In genomic region chr10:114749014-114749413, GRCh38 we compare ENCODE assay signal across 20 cellular contexts.
DNase-seq lines count a peak whose midpoint lies in the region; ATAC-seq and TF ChIP-seq lines count a peak whose summit lies in the region.
"Had no signal": no experiment of that assay in that cellular context is flagged by ENCODE, and none has a peak within 500 bp of the region (broad histone marks: within the 10 kb centered on the region; RNA-seq: fewer than 3 reads in every experiment).

No MANE protein-coding gene starts in this region.

- ATAC-seq in IMR-90 (ENCODE audit: low read depth) (no peak), left ventricle myocardium superior (peak; percentile 76)
- ATAC-seq: activated T-helper 17 cell treated with anti-CD3 and anti-CD28 coated beads, Interleukin-2, amount 50 U/mL, for 72 hours; T-helper 17 cell had no signal

- no peaks in the 10 kb centered on the region for H3K9me3 Mint-ChIP-seq in activated CD4-positive, alpha-beta memory T cell treated with anti-CD3 and anti-CD28 coated beads, Interleukin-2, amount 10 ng/mL, durations not matched to agents 7 days and 5 days
- no peaks in the 10 kb centered on the region for H3K9me3 Mint-ChIP-seq in CD8-positive, alpha-beta memory T cell
- H3K9me3 Mint-ChIP-seq: activated T-helper 17 cell treated with anti-CD3 and anti-CD28 coated beads, Interleukin-2, amount 50 U/mL, for 72 hours had no signal

- H2AFZ ChIP-seq in IMR-90 (replicated peaks; ENCODE audit: low read length, poor library complexity) = no peak overlapping the region

- H3K56ac ChIP-seq in IMR-90 (ENCODE audit: extremely low read depth, insufficient read depth, low read length) = no peak overlapping the region

- no peaks in the 10 kb centered on the region for H3K27me3 ChIP-seq in IMR-90 (ENCODE audit: control insufficient read depth, insufficient read depth, low read length)
- no peaks in the 10 kb centered on the region for H3K27me3 ChIP-seq in CD8-positive, alpha-beta memory T cell (ENCODE audit: insufficient read depth, low read length, poor library complexity, severe bottlenecking)
- H3K27me3 ChIP-seq: BLaER1 treated with 17β-estradiol and CSF1 and Interleukin-3, amounts not matched to agents 10 nM and 100 nM; ovary; SJCRH30; suprapubic skin had no signal

- 0 out of 2 replicates have a peak, but pooled peaks cover 2% of the 10 kb centered on the region for H3K9me1 ChIP-seq in IMR-90 (ENCODE audit: insufficient read depth, low read length)

- H3K27me3 Mint-ChIP-seq in activated CD4-positive, alpha-beta memory T cell treated with anti-CD3 and anti-CD28 coated beads, Interleukin-2, amount 10 ng/mL, durations not matched to agents 7 days and 5 days = peaks cover 27% of the 10 kb centered on the region
- peaks cover 6 to 18% of the 10 kb centered on the region in 2 donors for H3K27me3 Mint-ChIP-seq in CD8-positive, alpha-beta memory T cell

- TF ChIP-seq RAD21 in IMR-90 (IDR thresholded peaks at IDR 0.05; ENCODE audit: low read length) = no peak

- DNase-seq in IMR-90 = no peak
- peak; percentile 91 for DNase-seq in dermis blood vessel endothelial cell
- DNase-seq in left ventricle myocardium superior = no peak
- peak; percentile 38 for DNase-seq in renal cortical epithelial cell (ENCODE audit: low read depth)
- no peak for DNase-seq in activated CD4-positive, alpha-beta memory T cell treated with anti-CD3 and anti-CD28 coated beads, Interleukin-2, amount 10 ng/mL, durations not matched to agents 7 days and 5 days
- DNase-seq in activated CD4-positive, alpha-beta T cell treated with anti-CD3 and anti-CD28 coated beads, Interleukin-2, amount 50 U/mL, for 48 hours = no peak
- DNase-seq in HT-29 (ENCODE audit: low spot score) = no peak
- no peak for DNase-seq in CD8-positive, alpha-beta memory T cell
- DNase-seq: activated CD4-positive, CD25-positive, alpha-beta regulatory T cell; central memory CD4-positive, alpha-beta T cell; effector CD4-positive, alpha-beta T cell; NCI-H748 treated with DMSO at 0.1 percent for 48 hours; ovary; SJCRH30; stimulated activated CD4-positive, alpha-beta T cell treated with anti-CD3 and anti-CD28 coated beads, Interleukin-4, amount 100 ng/mL, for 24 hours; T-helper 17 cell had no signal

- in situ Hi-C loops in IMR-90 (cut with MboI; ENCODE audit: low sequenced_read_pairs) = no loop called here

- TF ChIP-seq CTCF in IMR-90 (conservative IDR thresholded peaks at IDR 0.05; ENCODE audit: low read depth, low read length) = no peak

- POLR2A ChIA-PET in IMR-90 (lab: Charles Lee; ENCODE audit: unreplicated experiment) = interaction anchor here (0.6 kb wide), 1 partner anchor 84 kb away, joined by 3 read pairs; no protein-coding TSS in a partner anchor
- POLR2A ChIA-PET in activated CD4-positive, alpha-beta memory T cell treated with anti-CD3 and anti-CD28 coated beads, Interleukin-2, amount 10 ng/mL, durations not matched to agents 7 days and 5 days (lab: Charles Lee) = no interaction called here
- POLR2A ChIA-PET in CD8-positive, alpha-beta memory T cell (lab: Charles Lee) = interaction anchor here (0.6 kb wide), 1 partner anchor 122 kb away, joined by 3 read pairs; no protein-coding TSS in a partner anchor

- no peak overlapping the region for H2AK9ac ChIP-seq in IMR-90 (replicated peaks; ENCODE audit: low read depth, low read length, poor library complexity)

- no peaks in the 10 kb centered on the region for H3K36me3 ChIP-seq in IMR-90 (ENCODE audit: control insufficient read depth, insufficient read depth, low read length)
- H3K36me3 ChIP-seq in CD8-positive, alpha-beta memory T cell (ENCODE audit: insufficient read depth, low read length) = no peaks in the 10 kb centered on the region
- H3K36me3 ChIP-seq: BLaER1 treated with 17β-estradiol and CSF1 and Interleukin-3, amounts not matched to agents 10 nM and 100 nM; ovary; SJCRH30; suprapubic skin had no signal

- BruUV-seq in IMR-90 (replicated peaks; lab: Mats Ljungman, UMichigan) = no TSS peak

- H3K18ac ChIP-seq in IMR-90 (ENCODE audit: low read depth, low read length) = no peak overlapping the region

- no CpG with 5 or more reads among the region's 3 CpGs for WGBS in IMR-90 (ENCODE audit: extremely low coverage in 2 of 2, insufficient read length in 1 of 2), 2 experiments

- no peak overlapping the region for H2BK120ac ChIP-seq in IMR-90 (ENCODE audit: low read depth, low read length)

- no peaks in the 10 kb centered on the region for H3K36me3 Mint-ChIP-seq in activated CD4-positive, alpha-beta memory T cell treated with anti-CD3 and anti-CD28 coated beads, Interleukin-2, amount 10 ng/mL, durations not matched to agents 7 days and 5 days (ENCODE audit: low read depth)
- no peaks in the 10 kb centered on the region for H3K36me3 Mint-ChIP-seq in CD8-positive, alpha-beta memory T cell

- no peak overlapping the region for H4K8ac ChIP-seq in IMR-90 (ENCODE audit: low read depth in 2 of 2, low read length in 2 of 2)

- dilution Hi-C loops in IMR-90 (cut with HindIII; ENCODE audit: low sequenced_read_pairs, unreplicated experiment) = no loop called here

- H3K4ac ChIP-seq in IMR-90 (ENCODE audit: low read depth, low read length) = no peak overlapping the region

- no peaks in the 10 kb centered on the region for H4K20me1 ChIP-seq in IMR-90 (ENCODE audit: insufficient read depth, low read length)
- H4K20me1 ChIP-seq: BLaER1 treated with 17β-estradiol and CSF1 and Interleukin-3, amounts not matched to agents 10 nM and 100 nM had no signal

- no peak overlapping the region for H2BK5ac ChIP-seq in IMR-90 (ENCODE audit: low read depth, low read length, poor library complexity, severe bottlenecking)

- no peak overlapping the region for H3K4me3 Mint-ChIP-seq in activated CD4-positive, alpha-beta memory T cell treated with anti-CD3 and anti-CD28 coated beads, Interleukin-2, amount 10 ng/mL, durations not matched to agents 7 days and 5 days
- H3K4me3 Mint-ChIP-seq in CD8-positive, alpha-beta memory T cell = no peak overlapping the region
- H3K4me3 Mint-ChIP-seq: activated T-helper 17 cell treated with anti-CD3 and anti-CD28 coated beads, Interleukin-2, amount 50 U/mL, for 72 hours; T-helper 17 cell had no signal

- no peaks in the 10 kb centered on the region for H3K9me3 ChIP-seq in IMR-90 (ENCODE audit: control insufficient read depth, insufficient read depth, low read length)
- H3K9me3 ChIP-seq in CD8-positive, alpha-beta memory T cell (ENCODE audit: low read length) = no peaks in the 10 kb centered on the region
- H3K9me3 ChIP-seq: BLaER1 treated with 17β-estradiol and CSF1 and Interleukin-3, amounts not matched to agents 10 nM and 100 nM; ovary; SJCRH30; suprapubic skin had no signal

- no peak overlapping the region for H3K14ac ChIP-seq in IMR-90 (replicated peaks; ENCODE audit: low read depth, low read length)

- H4K91ac ChIP-seq in IMR-90 (ENCODE audit: insufficient read depth, low read depth, low read length) = no peak overlapping the region

- no peak overlapping the region for H3K23ac ChIP-seq in IMR-90 (ENCODE audit: low read depth, low read length)

- CTCF ChIA-PET in IMR-90 (lab: Yijun Ruan, JAX) = no interaction called here
- CTCF ChIA-PET in activated CD4-positive, alpha-beta memory T cell treated with anti-CD3 and anti-CD28 coated beads, Interleukin-2, amount 10 ng/mL, durations not matched to agents 7 days and 5 days (lab: Charles Lee) = no interaction called here
- CTCF ChIA-PET in CD8-positive, alpha-beta memory T cell (lab: Charles Lee) = no interaction called here

- intact Hi-C loops in IMR-90 (cut with micrococcal nuclease) = no loop called here
- intact Hi-C loops in left ventricle myocardium superior (cut with micrococcal nuclease) = no loop called here

- no peak overlapping the region for H3K9ac ChIP-seq in IMR-90 (ENCODE audit: low read depth, low read length)
- H3K9ac ChIP-seq: BLaER1 treated with 17β-estradiol and CSF1 and Interleukin-3, amounts not matched to agents 10 nM and 100 nM had no signal

- no peak overlapping the region for H2AK5ac ChIP-seq in IMR-90 (ENCODE audit: low read depth, low read length)

- no peak overlapping the region for H3K4me3 ChIP-seq in IMR-90 (ENCODE audit: insufficient read depth, low read depth, low read length)
- H3K4me3 ChIP-seq in CD8-positive, alpha-beta memory T cell (ENCODE audit: low read length) = no peak overlapping the region
- H3K4me3 ChIP-seq: BLaER1 treated with 17β-estradiol and CSF1 and Interleukin-3, amounts not matched to agents 10 nM and 100 nM; ovary; SJCRH30; smooth muscle cell; suprapubic skin had no signal

- peaks cover 9% of the 10 kb centered on the region for H3K4me1 ChIP-seq in IMR-90 (ENCODE audit: control insufficient read depth, insufficient read depth, low read length)
- H3K4me1 ChIP-seq in CD8-positive, alpha-beta memory T cell (ENCODE audit: insufficient read depth, low read length) = no peaks in the 10 kb centered on the region
- H3K4me1 ChIP-seq: SJCRH30, suprapubic skin had no signal

- H2BK15ac ChIP-seq in IMR-90 (ENCODE audit: low read depth, low read length) = no peak overlapping the region

- H3K79me1 ChIP-seq in IMR-90 (ENCODE audit: low read depth in 1 of 2, low read length in 2 of 2) = no peaks in the 10 kb centered on the region

- no peak overlapping the region for H3K27ac Mint-ChIP-seq in activated CD4-positive, alpha-beta memory T cell treated with anti-CD3 and anti-CD28 coated beads, Interleukin-2, amount 10 ng/mL, durations not matched to agents 7 days and 5 days
- H3K27ac Mint-ChIP-seq in CD8-positive, alpha-beta memory T cell = no peak overlapping the region
- H3K27ac Mint-ChIP-seq: activated T-helper 17 cell treated with anti-CD3 and anti-CD28 coated beads, Interleukin-2, amount 50 U/mL, for 72 hours; T-helper 17 cell had no signal

- no peak overlapping the region for H2BK20ac ChIP-seq in IMR-90 (ENCODE audit: low read depth, low read length)

- H3K4me1 Mint-ChIP-seq in activated CD4-positive, alpha-beta memory T cell treated with anti-CD3 and anti-CD28 coated beads, Interleukin-2, amount 10 ng/mL, durations not matched to agents 7 days and 5 days = no peaks in the 10 kb centered on the region
- H3K4me1 Mint-ChIP-seq in CD8-positive, alpha-beta memory T cell = no peaks in the 10 kb centered on the region
- H3K4me1 Mint-ChIP-seq: activated T-helper 17 cell treated with anti-CD3 and anti-CD28 coated beads, Interleukin-2, amount 50 U/mL, for 72 hours had no signal

- no peak overlapping the region for H3K4me2 ChIP-seq in IMR-90 (ENCODE audit: low read depth, low read length)
- H3K4me2 ChIP-seq: BLaER1 treated with 17β-estradiol and CSF1 and Interleukin-3, amounts not matched to agents 10 nM and 100 nM; smooth muscle cell had no signal

- no peak overlapping the region for H4K5ac ChIP-seq in IMR-90 (ENCODE audit: low read depth, low read length)

- TF ChIP-seq POLR2A in IMR-90 (IDR thresholded peaks at IDR 0.05; ENCODE audit: low read depth, low read length) = no peak

- H3K27ac ChIP-seq in IMR-90 (ENCODE audit: insufficient read depth, low read length) = no peak overlapping the region
- no peak overlapping the region for H3K27ac ChIP-seq in CD8-positive, alpha-beta memory T cell (ENCODE audit: low read depth, low read length)
- H3K27ac ChIP-seq: BLaER1 treated with 17β-estradiol and CSF1 and Interleukin-3, amounts not matched to agents 10 nM and 100 nM; ovary; SJCRH30; suprapubic skin had no signal

TF ChIP-seq in IMR-90, 13 proteins besides CTCF, POLR2A, EP300 and RAD21 (continues in another document):
- TF ChIP-seq MAZ (IDR thresholded peaks at IDR 0.05; ENCODE audit: borderline replicate concordance, low read depth, low read length) (no peak), MAFK (IDR thresholded peaks at IDR 0.05; ENCODE audit: low read depth, low read length) (no peak)

Comparison
In these comparisons a context has a peak if more than half of its experiments do, and no peak if none do; other contexts are left out.
1. DNase-seq: peak in dermis blood vessel endothelial cell (single experiment) and renal cortical epithelial cell (single experiment); none in IMR-90 (single experiment), left ventricle myocardium superior (single experiment), activated CD4-positive, alpha-beta memory T cell treated with anti-CD3 and anti-CD28 coated beads, Interleukin-2, amount 10 ng/mL, durations not matched to agents 7 days and 5 days (single experiment), activated CD4-positive, alpha-beta T cell treated with anti-CD3 and anti-CD28 coated beads, Interleukin-2, amount 50 U/mL, for 48 hours (0 of 2), HT-29 (single experiment) and CD8-positive, alpha-beta memory T cell (0 of 5).